In genomic region chr6:121848523-121849255, GRCh38 we compare ENCODE assay signal across 1 cellular context.
TF ChIP-seq lines count a peak whose summit lies in the region.

No MANE protein-coding gene starts in this region.

TF ChIP-seq in WTC11, 78 proteins besides CTCF, POLR2A, EP300 and RAD21 (continued from another document):
- no peak for TF ChIP-seq ERG (CRISPR knock-in tag; IDR thresholded peaks at IDR 0.05)
- no peak for TF ChIP-seq ZNF532 (CRISPR knock-in tag; IDR thresholded peaks at IDR 0.05; ENCODE audit: borderline replicate concordance)
- no peak for TF ChIP-seq TEAD4 (CRISPR knock-in tag; IDR thresholded peaks at IDR 0.05)
- no peak for TF ChIP-seq PREB (CRISPR knock-in tag; IDR thresholded peaks at IDR 0.05; ENCODE audit: borderline replicate concordance)
- no peak for TF ChIP-seq EMX1 (CRISPR knock-in tag; IDR thresholded peaks at IDR 0.05)
- TF ChIP-seq, protein P1, sequence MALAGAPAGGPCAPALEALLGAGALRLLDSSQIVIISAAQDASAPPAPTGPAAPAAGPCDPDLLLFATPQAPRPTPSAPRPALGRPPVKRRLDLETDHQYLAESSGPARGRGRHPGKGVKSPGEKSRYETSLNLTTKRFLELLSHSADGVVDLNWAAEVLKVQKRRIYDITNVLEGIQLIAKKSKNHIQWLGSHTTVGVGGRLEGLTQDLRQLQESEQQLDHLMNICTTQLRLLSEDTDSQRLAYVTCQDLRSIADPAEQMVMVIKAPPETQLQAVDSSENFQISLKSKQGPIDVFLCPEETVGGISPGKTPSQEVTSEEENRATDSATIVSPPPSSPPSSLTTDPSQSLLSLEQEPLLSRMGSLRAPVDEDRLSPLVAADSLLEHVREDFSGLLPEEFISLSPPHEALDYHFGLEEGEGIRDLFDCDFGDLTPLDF (CRISPR knock-in tag; IDR thresholded peaks at IDR 0.05) = no peak
